ENCODE assay signal across 9 cellular contexts in the genomic region with DNA sequence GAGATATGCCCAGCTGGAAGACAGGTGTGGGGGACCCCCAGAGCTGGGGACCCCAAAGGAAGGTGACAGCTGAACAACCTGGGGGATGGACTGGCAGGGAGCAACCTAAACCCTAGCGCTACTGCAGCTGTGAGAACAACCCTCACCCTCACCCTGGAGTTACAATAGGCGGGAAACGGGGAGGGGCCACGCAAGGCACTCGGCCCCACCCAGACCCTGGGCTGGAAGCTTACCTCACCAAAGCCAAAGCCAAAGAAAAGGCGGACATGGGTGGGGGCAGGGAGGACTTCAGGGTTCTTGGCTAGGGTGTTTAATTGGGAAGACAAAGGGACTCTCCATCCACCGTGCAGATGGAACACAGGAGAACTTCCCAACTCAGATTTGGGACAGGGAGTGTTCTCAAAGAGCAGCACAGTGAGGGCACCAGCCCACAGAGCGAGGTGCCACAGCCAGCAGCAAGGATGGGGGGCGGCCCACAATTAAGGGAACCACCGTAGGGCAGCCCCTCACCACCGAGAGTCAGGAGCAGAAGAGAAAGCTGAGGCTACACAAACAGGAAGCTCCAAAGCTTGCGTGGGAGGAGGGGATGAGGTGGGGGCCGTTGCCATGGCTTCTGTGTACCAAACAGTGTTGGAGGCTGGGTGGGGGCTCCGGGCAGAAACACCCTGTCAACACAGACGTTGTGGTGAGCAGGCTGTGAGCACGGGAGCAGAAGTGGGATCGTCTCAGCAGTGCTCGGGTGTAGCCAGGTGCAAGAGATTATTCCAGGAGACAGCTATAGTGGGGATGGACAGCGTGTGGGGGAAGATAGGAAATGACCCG. TPM values are rescaled to one million over a fixed set of nuclear protein-coding genes. Genes with fewer than 3 reads are reported as not detected.
A peak's percentile ranks its signal among the peaks of the same experiment; 100 is the strongest.
DNase-seq lines count a peak whose midpoint lies in the region; ATAC-seq and TF ChIP-seq lines count a peak whose summit lies in the region.
"Had no signal": no experiment of that assay in that cellular context is flagged by ENCODE, and none has a peak within 500 bp of the region (broad histone marks: within the 10 kb centered on the region; RNA-seq: fewer than 3 reads in every experiment).

No MANE protein-coding gene starts in this region.

- peaks cover 45% of the 10 kb centered on the region for H3K4me1 Mint-ChIP-seq in CD4-positive, alpha-beta T cell (ENCODE audit: low read depth)
- peaks cover 34% of the 10 kb centered on the region for H3K4me1 Mint-ChIP-seq in type B pancreatic cell (ENCODE audit: unreplicated experiment)

- H3K27me3 Mint-ChIP-seq in CD4-positive, alpha-beta T cell, result no peaks in the 10 kb centered on the region
- no peaks in the 10 kb centered on the region for H3K27me3 Mint-ChIP-seq in type B pancreatic cell

- POLR2A ChIA-PET in CD4-positive, alpha-beta T cell (lab: Charles Lee), result interaction anchor here (0.7 to 3.5 kb wide), 20 partner anchors 8 to 1826 kb away, joined by 3 to 18 read pairs (median 4); partner anchors contain the start of genes DCAF8, DUSP12, DUSP23 and IGSF8

- H3K27ac ChIP-seq in CD4-positive, alpha-beta T cell (ENCODE audit: low read depth, low read length), result peak overlapping the region; percentile 99
- peak overlapping the region; percentile 95 for H3K27ac ChIP-seq in HL-60 (replicated peaks)
- H3K27ac ChIP-seq in foreskin keratinocyte, result peak overlapping the region; percentile 99
- H3K27ac ChIP-seq: cardiac muscle cell had no signal

- H3K9me3 Mint-ChIP-seq in CD4-positive, alpha-beta T cell, result no peaks in the 10 kb centered on the region
- no peaks in the 10 kb centered on the region for H3K9me3 Mint-ChIP-seq in type B pancreatic cell

- DNase-seq in CD4-positive, alpha-beta T cell, result peak; percentile 73 to 97 (median 84)
- peak; percentile 79 to 91 for DNase-seq in HL-60 (ENCODE audit: low read depth in 1 of 2, low spot score in 1 of 2)
- peak; percentile 20 for DNase-seq in RKO (ENCODE audit: low spot score)
- peak; percentile 81 for DNase-seq in activated T-helper 9 cell treated with anti-CD3 and anti-CD28 coated beads, Interleukin-2, amount 50 U/mL, for 16 hours (ENCODE audit: low read depth)
- peak; percentile 63 to 82 for DNase-seq in foreskin keratinocyte
- DNase-seq in pons (ENCODE audit: low spot score), result peak; percentile 22
- DNase-seq in type B pancreatic cell (ENCODE audit: extremely low spot score, unreplicated experiment), result no peak

- peak; percentile 64 for ATAC-seq in CD4-positive, alpha-beta T cell (ENCODE audit: poor library complexity)
- peak; percentile 22 for ATAC-seq in GM19463 (IDR thresholded peaks at IDR 0.05; ENCODE audit: unreplicated experiment)
- ATAC-seq in foreskin keratinocyte, result peak; percentile 54

- intact Hi-C loops in CD4-positive, alpha-beta T cell (cut with DNase I, micrococcal nuclease), result loop anchor here (2.0 to 10.0 kb wide), 4 partner anchors 31 to 361 kb away; partner anchors contain the start of gene PEX19 (in 1 of the 2)

- H3K4me3 ChIP-seq in HL-60 (replicated peaks; ENCODE audit: insufficient read depth, low read length), result peak overlapping the region; percentile 88
- H3K4me3 ChIP-seq: cardiac muscle cell had no signal

- H3K9me3 ChIP-seq in CD4-positive, alpha-beta T cell (ENCODE audit: control insufficient read depth, low read length), result no peaks in the 10 kb centered on the region

- H3K27me3 ChIP-seq in CD4-positive, alpha-beta T cell (ENCODE audit: control insufficient read depth, insufficient read depth, low read length), result no peaks in the 10 kb centered on the region
- H3K27me3 ChIP-seq in HL-60 (ENCODE audit: insufficient read depth, poor library complexity, severe bottlenecking) (no peaks in the 10 kb centered on the region), foreskin keratinocyte (no peaks in the 10 kb centered on the region)

- peak overlapping the region; percentile 94 for H3K27ac Mint-ChIP-seq in CD4-positive, alpha-beta T cell
- peak overlapping the region; percentile 96 for H3K27ac Mint-ChIP-seq in type B pancreatic cell

- peaks cover 10% of the 10 kb centered on the region for H3K4me1 ChIP-seq in foreskin keratinocyte

- H3K36me3 Mint-ChIP-seq in CD4-positive, alpha-beta T cell (ENCODE audit: low read depth), result peaks cover 66% of the 10 kb centered on the region
- peaks cover 3% of the 10 kb centered on the region for H3K36me3 Mint-ChIP-seq in type B pancreatic cell

- TF ChIP-seq CTCF in CD4-positive, alpha-beta T cell (IDR thresholded peaks at IDR 0.05), result no peak
- TF ChIP-seq CTCF in HL-60 (IDR thresholded peaks at IDR 0.05; ENCODE audit: insufficient read depth, low read length) (no peak), foreskin keratinocyte (conservative IDR thresholded peaks at IDR 0.05) (no peak), type B pancreatic cell (conservative IDR thresholded peaks at IDR 0.05) (no peak)

- peak overlapping the region; percentile 94 for H3K4me3 Mint-ChIP-seq in CD4-positive, alpha-beta T cell
- H3K4me3 Mint-ChIP-seq in type B pancreatic cell, result peak overlapping the region; percentile 94

- CTCF ChIA-PET in CD4-positive, alpha-beta T cell (lab: Charles Lee), result interaction anchor here (0.7 to 4.5 kb wide), 7 partner anchors 16 to 329 kb away, joined by 3 to 27 read pairs (median 5); partner anchors contain the start of genes DUSP23 and IGSF9

RNA-seq across cellular contexts. Expression of gene TAGLN2, which starts 1.9 kb away (rescaled TPM):
- total RNA-seq in CD4-positive, alpha-beta T cell, result 100 to 1,000 TPM; 301 to 311 TPM
- total RNA-seq in foreskin keratinocyte, result 462 and 520 TPM in 2 replicates
- polyA plus RNA-seq in foreskin keratinocyte, result 928 and 982 TPM in 2 replicates
- total RNA-seq in type B pancreatic cell (ENCODE audit: low replicate concordance), result 138 and 208 TPM in 2 replicates

RNA-seq across cellular contexts. Expression of gene IGSF9, which starts 22.0 kb away (rescaled TPM):
- total RNA-seq in CD4-positive, alpha-beta T cell, result not detected
- total RNA-seq in foreskin keratinocyte (9.7 and 11.9 TPM in 2 replicates), type B pancreatic cell (ENCODE audit: low replicate concordance) (36.4 and 44.3 TPM in 2 replicates)
- polyA plus RNA-seq in foreskin keratinocyte, result 9.3 and 11.8 TPM in 2 replicates

RNA-seq across cellular contexts. Expression of gene CFAP45, which starts 23.4 kb away (rescaled TPM):
- 1 to 10 TPM; 8.4 to 9.0 TPM for total RNA-seq in CD4-positive, alpha-beta T cell
- total RNA-seq in foreskin keratinocyte (1.0 and 1.3 TPM in 2 replicates), type B pancreatic cell (ENCODE audit: low replicate concordance) (1.0 and 2.8 TPM in 2 replicates)
- polyA plus RNA-seq in foreskin keratinocyte, result 1.1 and 1.3 TPM in 2 replicates
- total RNA-seq: cardiac muscle cell had no signal
- polyA plus RNA-seq: cardiac muscle cell had no signal

RNA-seq across cellular contexts. Expression of gene SLAMF9, which starts 30.6 kb away (rescaled TPM):
- not detected for total RNA-seq in CD4-positive, alpha-beta T cell
- total RNA-seq in foreskin keratinocyte, result 0.44 and 0.63 TPM in 2 replicates
- 0.40 and 0.72 TPM in 2 replicates for polyA plus RNA-seq in foreskin keratinocyte
- not detected in 2 replicates for total RNA-seq in type B pancreatic cell (ENCODE audit: low replicate concordance)
- total RNA-seq: cardiac muscle cell had no signal
- polyA plus RNA-seq: cardiac muscle cell had no signal

Comparison
In these comparisons a context has a peak if more than half of its experiments do, and no peak if none do; other contexts are left out.
1. RNA of gene IGSF9, which starts 22.0 kb away (total RNA-seq): 36.4 to 44.3 TPM in type B pancreatic cell and 9.7 to 11.9 TPM in foreskin keratinocyte; not detected in CD4-positive, alpha-beta T cell; every median in the first group is over 10 times any median in the second.
2. Peak in every context shown above with its lines, with median percentiles within 50 percentile points of each other: ATAC-seq and H3K27ac ChIP-seq.